8 cellular contexts compared by ENCODE assay signal in genomic region chr5:134527156-134527960, GRCh38. TPM values are rescaled to one million over a fixed set of nuclear protein-coding genes. Genes with fewer than 3 reads are reported as not detected.
DNase-seq lines count a peak whose midpoint lies in the region; ATAC-seq and TF ChIP-seq lines count a peak whose summit lies in the region.

No MANE protein-coding gene starts in this region.

- ATAC-seq in GM19025 (IDR thresholded peaks at IDR 0.05; ENCODE audit: low read depth, unreplicated experiment): peak; percentile 48
- peak; percentile 48 for ATAC-seq in HG03280 (IDR thresholded peaks at IDR 0.05; ENCODE audit: unreplicated experiment)
- peak; percentile 68 to 75 (median 72) for ATAC-seq in right lobe of liver

- no peaks in the 10 kb centered on the region for H3K9me3 ChIP-seq in right lobe of liver

- peak overlapping the region; percentile 73 to 88 (median 87) for H3K4me3 ChIP-seq in right lobe of liver

- TF ChIP-seq CTCF in AG09319 (IDR thresholded peaks at IDR 0.05; ENCODE audit: low read depth, low read length): peak; percentile 58
- peak; percentile 57 to 95 (median 68) for TF ChIP-seq CTCF in right lobe of liver (IDR thresholded peaks at IDR 0.05)

- 1% methylated on average over 19 of the region's 57 CpGs for WGBS in right lobe of liver (ENCODE audit: insufficient coverage, low coverage, low lambda C conversion rate, missing lambda C conversion rate)

- no peaks in the 10 kb centered on the region for H3K27me3 ChIP-seq in right lobe of liver

- intact Hi-C loops in right lobe of liver (cut with DNase I): loop anchor here in 1 of 2 donors (5.0 kb wide), 1 partner anchor 45 kb away; no protein-coding TSS in a partner anchor

- H3K4me1 ChIP-seq in right lobe of liver: peaks cover 0 to 33% (median 13%) of the 10 kb centered on the region in 4 donors

- no peak for DNase-seq in AG09319 (ENCODE audit: extremely low read depth, low read depth)
- DNase-seq in NCI-H524 (lab: John Stamatoyannopoulos, UW): peak; percentile 82 to 89
- peak; percentile 60 to 63 for DNase-seq in activated CD4-positive, alpha-beta T cell treated with anti-CD3 and anti-CD28 coated beads, Interleukin-2, amount 50 U/mL, for 24 hours (ENCODE audit: low read depth in 1 of 2, low spot score in 1 of 2)
- peak; percentile 86 for DNase-seq in dermis blood vessel endothelial cell
- DNase-seq in right lobe of liver: peak; percentile 85 to 89 (median 88)
- peak; percentile 73 for DNase-seq in stimulated activated CD4-positive, alpha-beta T cell treated with anti-CD3 and anti-CD28 coated beads, Interleukin-4, amount 100 ng/mL, for 24 hours

- H3K36me3 ChIP-seq in right lobe of liver: no peaks in the 10 kb centered on the region

- TF ChIP-seq POLR2A in right lobe of liver (IDR thresholded peaks at IDR 0.05): peak; percentile 26

- H3K27ac ChIP-seq in right lobe of liver: peak overlapping the region; percentile 96 to 98 (median 97)

RNA-seq across cellular contexts. Expression of gene JADE2, which starts 1.9 kb away (rescaled TPM):
- total RNA-seq in dermis blood vessel endothelial cell (23.3 and 31.7 TPM in 2 replicates), right lobe of liver (10 to 100 TPM in 1 of 6 experiments, 1 to 10 TPM in 5; 6.1 to 14.8 (median 8.4) TPM)
